In genomic region chr13:102508411-102508810, GRCh38 we compare ENCODE assay signal across 37 cellular contexts.
"Had no signal": no experiment of that assay in that cellular context is flagged by ENCODE, and none has a peak within 500 bp of the region (broad histone marks: within the 10 kb centered on the region; RNA-seq: fewer than 3 reads in every experiment).

No MANE protein-coding gene starts in this region.

- ATAC-seq: activated CD4-positive, alpha-beta T cell treated with anti-CD3 and anti-CD28 coated beads for 36 hours; activated CD4-positive, CD25-positive, alpha-beta regulatory T cell treated with anti-CD3 and anti-CD28 coated beads, Interleukin-2, amount 50 U/mL, for 24 hours; activated CD8-positive, alpha-beta T cell treated with anti-CD3 and anti-CD28 coated beads, Interleukin-2, amount 10 ng/mL, durations not matched to agents 7 days and 5 days; activated naive CD4-positive, alpha-beta T cell treated with anti-CD3 and anti-CD28 coated beads, Interleukin-2, amount 50 U/mL, for 72 hours; activated T-cell treated with anti-CD3 and anti-CD28 coated beads, Interleukin-2, amount 50 U/mL, for 4 hours; activated T-cell treated with anti-CD3 and anti-CD28 coated beads, Interleukin-2, amount 50 U/mL, for 72 hours; activated T-helper 17 cell treated with anti-CD3 and anti-CD28 coated beads, Interleukin-2, amount 50 U/mL, for 72 hours; body of pancreas had no signal

- H3K27me3 ChIP-seq: adrenal gland, body of pancreas, brain microvascular endothelial cell, breast epithelium had no signal

- H3K4me3 Mint-ChIP-seq: activated CD4-positive, alpha-beta memory T cell treated with anti-CD3 and anti-CD28 coated beads, Interleukin-2, amount 10 ng/mL, durations not matched to agents 7 days and 5 days; activated CD4-positive, alpha-beta T cell treated with anti-CD3 and anti-CD28 coated beads for 36 hours; activated CD4-positive, alpha-beta T cell treated with anti-CD3 and anti-CD28 coated beads, Interleukin-2, amount 10 ng/mL, durations not matched to agents 7 days and 5 days; activated CD8-positive, alpha-beta T cell treated with anti-CD3 and anti-CD28 coated beads, Interleukin-2, amount 10 ng/mL, durations not matched to agents 7 days and 5 days; activated naive CD4-positive, alpha-beta T cell treated with anti-CD3 and anti-CD28 coated beads for 36 hours; activated naive CD8-positive, alpha-beta T cell treated with anti-CD3 and anti-CD28 coated beads for 36 hours; activated T-cell treated with anti-CD3 and anti-CD28 coated beads, Interleukin-2, amount 50 U/mL, for 4 hours; activated T-cell treated with anti-CD3 and anti-CD28 coated beads, Interleukin-2, amount 50 U/mL, for 72 hours; activated T-helper 1 cell treated with anti-CD3 and anti-CD28 coated beads, Interleukin-12 subunit alpha, Interleukin-12 subunit beta, Interleukin-2, Interleukin-4 antibody, amounts not matched to agents 30 ng/mL and 10 ng/mL and 1 ng/mL, durations not matched to agents 14 hours and 24 hours and 36 hours; activated T-helper 17 cell treated with anti-CD3 and anti-CD28 coated beads, Interleukin-2, amount 50 U/mL, for 72 hours; T-helper 1 cell treated with Interleukin-12 subunit alpha and Interleukin-12 subunit beta and Interleukin-4 antibody, amounts not matched to agents 30 μg/mL and 1 μg/mL, for 36 hours; T-helper 2 cell treated with Interferon-gamma antibody and Interleukin-4, amounts not matched to agents 5 μg/mL and 100 μg/mL, for 36 hours had no signal

- H3K4me3 ChIP-seq: adrenal gland, body of pancreas, breast epithelium had no signal

- H3K27ac ChIP-seq: adrenal gland, body of pancreas, brain microvascular endothelial cell, breast epithelium, VCaP had no signal

- DNase-seq: activated CD4-positive, alpha-beta memory T cell treated with anti-CD3 and anti-CD28 coated beads, Interleukin-2, amount 10 ng/mL, durations not matched to agents 7 days and 5 days; activated CD4-positive, alpha-beta T cell treated with anti-CD3 and anti-CD28 coated beads for 1 hour; activated CD4-positive, alpha-beta T cell treated with anti-CD3 and anti-CD28 coated beads for 36 hours; activated CD4-positive, alpha-beta T cell treated with anti-CD3 and anti-CD28 coated beads for 48 hours; activated CD4-positive, alpha-beta T cell treated with anti-CD3 and anti-CD28 coated beads, Interleukin-2, amount 10 ng/mL, durations not matched to agents 7 days and 5 days; activated CD4-positive, alpha-beta T cell treated with anti-CD3 and anti-CD28 coated beads, Interleukin-2, amount 50 U/mL, for 48 hours; activated CD4-positive, CD25-positive, alpha-beta regulatory T cell; activated CD8-positive, alpha-beta memory T cell treated with anti-CD3 and anti-CD28 coated beads for 24 hours; activated CD8-positive, alpha-beta memory T cell treated with anti-CD3 and anti-CD28 coated beads, Interleukin-2, amount 50 U/mL, for 4 hours; activated CD8-positive, alpha-beta T cell treated with anti-CD3 and anti-CD28 coated beads, Interleukin-2, amount 10 ng/mL, durations not matched to agents 7 days and 5 days; activated effector memory CD4-positive, alpha-beta T cell treated with anti-CD3 and anti-CD28 coated beads, Interleukin-2, amount 50 U/mL, for 16 hours; activated gamma-delta T cell treated with Interleukin-2 at 50 U/mL for 16 hours; activated naive CD4-positive, alpha-beta T cell; activated naive CD4-positive, alpha-beta T cell treated with anti-CD3 and anti-CD28 coated beads for 36 hours; activated naive CD4-positive, alpha-beta T cell treated with anti-CD3 and anti-CD28 coated beads, Interleukin-2, amount 50 U/mL, for 16 hours; activated naive CD8-positive, alpha-beta T cell treated with anti-CD3 and anti-CD28 coated beads for 36 hours; activated T-cell treated with anti-CD3 and anti-CD28 coated beads for 4 hours; activated T-cell treated with anti-CD3 and anti-CD28 coated beads, Interleukin-2, amount 50 U/mL, for 1 hour; activated T-cell treated with anti-CD3 and anti-CD28 coated beads, Interleukin-2, amount 50 U/mL, for 4 hours; activated T-cell treated with anti-CD3 and anti-CD28 coated beads, Interleukin-2, amount 50 U/mL, for 72 hours; adrenal gland; amniotic stem cell; aorta; body of pancreas; brain microvascular endothelial cell; central memory CD4-positive, alpha-beta T cell; T-helper 1 cell; T-helper 2 cell; T-helper 9 cell had no signal

- H3K36me3 Mint-ChIP-seq: activated naive CD4-positive, alpha-beta T cell treated with anti-CD3 and anti-CD28 coated beads, Interleukin-2, amount 50 U/mL, for 72 hours; activated naive CD8-positive, alpha-beta T cell treated with anti-CD3 and anti-CD28 coated beads for 36 hours had no signal

- H3K4me1 ChIP-seq: adrenal gland, body of pancreas, breast epithelium had no signal

- H3K4me1 Mint-ChIP-seq: activated CD4-positive, alpha-beta memory T cell treated with anti-CD3 and anti-CD28 coated beads, Interleukin-2, amount 10 ng/mL, durations not matched to agents 7 days and 5 days; activated CD4-positive, alpha-beta T cell treated with anti-CD3 and anti-CD28 coated beads for 36 hours; activated CD4-positive, alpha-beta T cell treated with anti-CD3 and anti-CD28 coated beads, Interleukin-2, amount 10 ng/mL, durations not matched to agents 7 days and 5 days; activated naive CD8-positive, alpha-beta T cell treated with anti-CD3 and anti-CD28 coated beads for 36 hours; activated T-helper 17 cell treated with anti-CD3 and anti-CD28 coated beads, Interleukin-2, amount 50 U/mL, for 72 hours had no signal

- H3K9me3 ChIP-seq: adrenal gland, body of pancreas had no signal

- H3K9me3 Mint-ChIP-seq: activated CD4-positive, alpha-beta memory T cell treated with anti-CD3 and anti-CD28 coated beads, Interleukin-2, amount 10 ng/mL, durations not matched to agents 7 days and 5 days; activated CD4-positive, alpha-beta T cell treated with anti-CD3 and anti-CD28 coated beads, Interleukin-2, amount 10 ng/mL, durations not matched to agents 7 days and 5 days; activated naive CD4-positive, alpha-beta T cell treated with anti-CD3 and anti-CD28 coated beads for 36 hours; activated T-helper 1 cell treated with anti-CD3 and anti-CD28 coated beads, Interleukin-12 subunit alpha, Interleukin-12 subunit beta, Interleukin-2, Interleukin-4 antibody, amounts not matched to agents 30 ng/mL and 10 ng/mL and 1 ng/mL, durations not matched to agents 14 hours and 24 hours and 36 hours; T-helper 1 cell treated with Interleukin-12 subunit alpha and Interleukin-12 subunit beta and Interleukin-4 antibody, amounts not matched to agents 30 μg/mL and 1 μg/mL, for 36 hours; T-helper 2 cell treated with Interferon-gamma antibody and Interleukin-4, amounts not matched to agents 5 μg/mL and 100 μg/mL, for 36 hours had no signal

- H3K27ac Mint-ChIP-seq: activated CD4-positive, alpha-beta memory T cell treated with anti-CD3 and anti-CD28 coated beads, Interleukin-2, amount 10 ng/mL, durations not matched to agents 7 days and 5 days; activated CD4-positive, alpha-beta T cell treated with anti-CD3 and anti-CD28 coated beads for 36 hours; activated CD4-positive, alpha-beta T cell treated with anti-CD3 and anti-CD28 coated beads, Interleukin-2, amount 10 ng/mL, durations not matched to agents 7 days and 5 days; activated CD8-positive, alpha-beta T cell treated with anti-CD3 and anti-CD28 coated beads, Interleukin-2, amount 10 ng/mL, durations not matched to agents 7 days and 5 days; activated naive CD4-positive, alpha-beta T cell treated with anti-CD3 and anti-CD28 coated beads for 36 hours; activated naive CD4-positive, alpha-beta T cell treated with anti-CD3 and anti-CD28 coated beads, Interleukin-2, amount 50 U/mL, for 72 hours; activated naive CD8-positive, alpha-beta T cell treated with anti-CD3 and anti-CD28 coated beads for 36 hours; activated T-cell treated with anti-CD3 and anti-CD28 coated beads, Interleukin-2, amount 50 U/mL, for 72 hours; activated T-helper 1 cell treated with anti-CD3 and anti-CD28 coated beads, Interleukin-12 subunit alpha, Interleukin-12 subunit beta, Interleukin-2, Interleukin-4 antibody, amounts not matched to agents 30 ng/mL and 10 ng/mL and 1 ng/mL, durations not matched to agents 14 hours and 24 hours and 36 hours; activated T-helper 17 cell treated with anti-CD3 and anti-CD28 coated beads, Interleukin-2, amount 50 U/mL, for 72 hours; T-helper 1 cell treated with Interleukin-12 subunit alpha and Interleukin-12 subunit beta and Interleukin-4 antibody, amounts not matched to agents 30 μg/mL and 1 μg/mL, for 36 hours; T-helper 2 cell treated with Interferon-gamma antibody and Interleukin-4, amounts not matched to agents 5 μg/mL and 100 μg/mL, for 36 hours had no signal

- H3K27me3 Mint-ChIP-seq: activated CD4-positive, alpha-beta memory T cell treated with anti-CD3 and anti-CD28 coated beads, Interleukin-2, amount 10 ng/mL, durations not matched to agents 7 days and 5 days had no signal

- H3K36me3 ChIP-seq: adrenal gland, brain microvascular endothelial cell, breast epithelium had no signal
